In the genomic region with DNA sequence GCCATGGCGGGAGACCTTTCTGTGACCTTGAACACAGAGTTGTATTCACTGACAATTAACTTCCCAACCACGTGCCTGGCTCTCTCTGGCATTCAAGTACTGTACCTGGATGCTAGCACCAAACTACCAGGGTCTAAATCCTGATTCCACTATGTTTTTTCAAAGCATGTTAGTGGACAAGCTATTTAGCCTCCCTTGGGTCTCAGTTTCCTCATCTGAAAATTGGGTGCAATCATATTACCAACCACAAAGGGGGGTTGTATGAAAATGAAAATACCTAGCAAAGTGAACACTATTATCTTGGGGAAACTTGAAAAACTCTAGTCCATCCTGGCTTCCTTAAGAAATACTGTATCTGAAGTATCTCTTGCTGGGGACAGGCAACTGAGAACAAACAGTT, we compare ENCODE assay signal across 20 cellular contexts.
"Had no signal": no experiment of that assay in that cellular context is flagged by ENCODE, and none has a peak within 500 bp of the region (broad histone marks: within the 10 kb centered on the region; RNA-seq: fewer than 3 reads in every experiment).

No MANE protein-coding gene starts in this region.

- H3K36me3 Mint-ChIP-seq: activated naive CD4-positive, alpha-beta T cell treated with anti-CD3 and anti-CD28 coated beads, Interleukin-2, amount 50 U/mL, for 72 hours; WTC11 had no signal

- H3K27me3 Mint-ChIP-seq: activated CD4-positive, alpha-beta T cell treated with anti-CD3 and anti-CD28 coated beads for 36 hours had no signal

- ATAC-seq: activated CD4-positive, alpha-beta T cell treated with anti-CD3 and anti-CD28 coated beads for 36 hours; activated naive CD4-positive, alpha-beta T cell treated with anti-CD3 and anti-CD28 coated beads, Interleukin-2, amount 50 U/mL, for 72 hours; WTC11 had no signal

- H3K4me3 ChIP-seq: adrenal gland, lung, tibial artery had no signal

- H3K27ac ChIP-seq: adrenal gland, tibial artery had no signal

- H3K27ac Mint-ChIP-seq: activated CD4-positive, alpha-beta T cell treated with anti-CD3 and anti-CD28 coated beads for 36 hours; activated naive CD4-positive, alpha-beta T cell treated with anti-CD3 and anti-CD28 coated beads, Interleukin-2, amount 50 U/mL, for 72 hours; dendritic cell treated with granulocyte-macrophage colony-stimulating factor and Interleukin-4, amounts not matched to agents 40 ng/mL and 50 ng/mL, for 4 days; nephron progenitor cell; WTC11 had no signal

- H3K9me3 ChIP-seq: adrenal gland, tibial artery had no signal

- H3K9me3 Mint-ChIP-seq: activated naive CD4-positive, alpha-beta T cell treated with anti-CD3 and anti-CD28 coated beads, Interleukin-2, amount 50 U/mL, for 72 hours; dendritic cell treated with granulocyte-macrophage colony-stimulating factor and Interleukin-4, amounts not matched to agents 40 ng/mL and 50 ng/mL, for 4 days; nephron progenitor cell; WTC11 had no signal

- DNase-seq: activated CD4-positive, alpha-beta T cell treated with anti-CD3 and anti-CD28 coated beads for 36 hours; activated CD4-positive, alpha-beta T cell treated with anti-CD3 and anti-CD28 coated beads, Interleukin-2, amount 50 U/mL, for 48 hours; activated gamma-delta T cell; adrenal gland; effector memory CD4-positive, alpha-beta T cell; foreskin fibroblast; hippocampal formation; midbrain; nephron progenitor cell; nucleus accumbens; retina; stimulated activated CD4-positive, alpha-beta T cell treated with anti-CD3 and anti-CD28 coated beads, Interleukin-12 subunit alpha, Interleukin-12 subunit beta, amount 100 ng/mL, for 4 hours; stimulated activated CD4-positive, alpha-beta T cell treated with anti-CD3 and anti-CD28 coated beads, Interleukin-1b, Interleukin-23, amount 100 ng/mL, for 48 hours; stimulated activated CD8-positive, alpha-beta memory T cell treated with anti-CD3 and anti-CD28 coated beads, Interleukin-4, amount 100 ng/mL, for 48 hours; stimulated activated naive CD4-positive, alpha-beta T cell; tibial artery had no signal

- H3K27me3 ChIP-seq: adrenal gland, tibial artery had no signal

- H3K4me1 ChIP-seq: tibial artery had no signal

- H3K36me3 ChIP-seq: adrenal gland, tibial artery had no signal

- H3K4me3 Mint-ChIP-seq: activated CD4-positive, alpha-beta T cell treated with anti-CD3 and anti-CD28 coated beads for 36 hours; dendritic cell treated with granulocyte-macrophage colony-stimulating factor and Interleukin-4, amounts not matched to agents 40 ng/mL and 50 ng/mL, for 4 days; nephron progenitor cell; WTC11 had no signal
